8 cellular contexts compared by ENCODE assay signal in genomic region chr1:173868266-173869107, GRCh38. TPM values are rescaled to one million over a fixed set of nuclear protein-coding genes. Genes with fewer than 3 reads are reported as not detected.
DNase-seq lines count a peak whose midpoint lies in the region; ATAC-seq and TF ChIP-seq lines count a peak whose summit lies in the region.

ZBTB37 (plus strand) TSS chr1:173868380; CDS start chr1:173870226, 1,846 bp downstream.

- H3K27ac ChIP-seq in CD8-positive, alpha-beta T cell (ENCODE audit: low read depth, low read length), result peak within 1 kb of the TSS; percentile 75

- H3K4me1 ChIP-seq in CD8-positive, alpha-beta T cell (ENCODE audit: insufficient read depth, low read length), result peaks cover 65% of the 10 kb centered on the region
- H3K4me1 ChIP-seq in endocrine pancreas (ENCODE audit: control insufficient read depth, insufficient read depth, low read length), result peaks cover 10% of the 10 kb centered on the region
- H3K4me1 ChIP-seq in mucosa of descending colon (ENCODE audit: low read depth), result peaks cover 12% of the 10 kb centered on the region

- peak within 1 kb of the TSS; percentile 96 for H3K27ac Mint-ChIP-seq in CD8-positive, alpha-beta T cell

- CTCF ChIA-PET in CD8-positive, alpha-beta T cell (lab: Charles Lee), result interaction anchor here (1.1 to 2.3 kb wide), 2 partner anchors 43 to 45 kb away, joined by 3 to 9 read pairs; no protein-coding TSS in a partner anchor

- H3K4me1 Mint-ChIP-seq in CD8-positive, alpha-beta T cell (ENCODE audit: low read depth), result peaks cover 76% of the 10 kb centered on the region

- ATAC-seq in CD8-positive, alpha-beta T cell, result peak; percentile 50
- ATAC-seq in GM21381 (IDR thresholded peaks at IDR 0.05; ENCODE audit: unreplicated experiment), result peak; percentile 54
- ATAC-seq in mucosa of descending colon, result peak; percentile 88

- H3K9me3 Mint-ChIP-seq in CD8-positive, alpha-beta T cell, result no peaks in the 10 kb centered on the region

- H3K4me3 Mint-ChIP-seq in CD8-positive, alpha-beta T cell, result peak within 1 kb of the TSS; percentile 95

- no peaks in the 10 kb centered on the region for H3K27me3 ChIP-seq in CD8-positive, alpha-beta T cell (ENCODE audit: insufficient read depth, low read length)
- no peaks in the 10 kb centered on the region for H3K27me3 ChIP-seq in endocrine pancreas (ENCODE audit: control insufficient read depth, insufficient read depth, low read length)

- H3K9ac ChIP-seq in endocrine pancreas (ENCODE audit: control insufficient read depth, insufficient read depth, low read length), result peak within 1 kb of the TSS; percentile 84

- H3K4me3 ChIP-seq in CD8-positive, alpha-beta T cell (ENCODE audit: low read depth, low read length), result peak within 1 kb of the TSS; percentile 74
- peak within 1 kb of the TSS; percentile 93 for H3K4me3 ChIP-seq in endocrine pancreas (ENCODE audit: control insufficient read depth, insufficient read depth, low read length)
- peak within 1 kb of the TSS; percentile 56 for H3K4me3 ChIP-seq in mucosa of descending colon

- intact Hi-C loops in CD8-positive, alpha-beta T cell (cut with DNase I, micrococcal nuclease), result loop anchor here (1.0 to 10.0 kb wide), 12 partner anchors 44 to 1336 kb away; partner anchors contain the start of genes CENPL (in 2 of the 2), DARS2 (in 2 of the 2), KLHL20 (in 2 of the 2) and PRDX6 (in 2 of the 2)
- intact Hi-C loops in mucosa of descending colon (cut with DNase I, micrococcal nuclease), result no loop called here

- DNase-seq in CD8-positive, alpha-beta T cell, result peak; percentile 74 to 92 (median 88)
- DNase-seq in HUDEP-2 (lab: John Stamatoyannopoulos, UW; ENCODE audit: unreplicated experiment in 76 of 76), result peak in 72 of 76 experiments; percentile 62 to 98 (median 90)
- DNase-seq in NOMO-1 (lab: John Stamatoyannopoulos, UW; ENCODE audit: unreplicated experiment in 2 of 2), result peak; percentile 82 to 86
- DNase-seq in activated CD8-positive, alpha-beta memory T cell treated with anti-CD3 and anti-CD28 coated beads for 48 hours (ENCODE audit: low read depth in 2 of 3, low spot score in 2 of 3), result peak; percentile 85 to 94 (median 91)
- DNase-seq in mucosa of descending colon, result peak; percentile 97 to 98 (median 98)
- DNase-seq in stimulated activated CD8-positive, alpha-beta memory T cell treated with anti-CD3 and anti-CD28 coated beads, Interleukin-4, amount 100 ng/mL, for 1 hour (ENCODE audit: low read depth in 2 of 2, low spot score in 1 of 2), result peak; percentile 75 to 87

- peaks cover 69% of the 10 kb centered on the region for H3K36me3 Mint-ChIP-seq in CD8-positive, alpha-beta T cell

- peaks cover 24% of the 10 kb centered on the region for H3K36me3 ChIP-seq in CD8-positive, alpha-beta T cell (ENCODE audit: insufficient read depth, low read length)
- H3K36me3 ChIP-seq in endocrine pancreas (ENCODE audit: control insufficient read depth, insufficient read depth, low read length) (no peaks in the 10 kb centered on the region), mucosa of descending colon (ENCODE audit: low read depth) (no peaks in the 10 kb centered on the region)

- no peak for TF ChIP-seq CTCF in CD8-positive, alpha-beta T cell (IDR thresholded peaks at IDR 0.05)
- TF ChIP-seq CTCF in mucosa of descending colon (IDR thresholded peaks at IDR 0.05), result no peak

- no peaks in the 10 kb centered on the region for H3K9me3 ChIP-seq in CD8-positive, alpha-beta T cell (ENCODE audit: low read length)
- H3K9me3 ChIP-seq in endocrine pancreas (ENCODE audit: control insufficient read depth, low read length), result no peaks in the 10 kb centered on the region
- no peaks in the 10 kb centered on the region for H3K9me3 ChIP-seq in mucosa of descending colon

- POLR2A ChIA-PET in CD8-positive, alpha-beta T cell (lab: Charles Lee), result interaction anchor here (0.6 to 3.3 kb wide), 17 partner anchors 11 to 1131 kb away, joined by 3 to 24 read pairs (median 5); partner anchors contain the start of genes CACYBP, CENPL, DARS2 and KLHL20

- H3K27me3 Mint-ChIP-seq in CD8-positive, alpha-beta T cell (ENCODE audit: low read depth), result no peaks in the 10 kb centered on the region

RNA-seq across cellular contexts. Expression of gene ZBTB37, which starts in this region (rescaled TPM):
- 10 to 100 TPM in 1 of 2 experiments, 1 to 10 TPM in 1; 8.8 to 10.4 TPM for total RNA-seq in CD8-positive, alpha-beta T cell
- total RNA-seq in mucosa of descending colon, result 10 to 100 TPM in 2 of 3 donors, 1 to 10 TPM in 1; 9.3 to 13.2 (median 12.0) TPM

Comparison
In these comparisons a context has a peak if more than half of its experiments do, and no peak if none do; other contexts are left out.
1. Peak in every context shown above with its lines: DNase-seq, ATAC-seq, H3K4me3 ChIP-seq and H3K27ac ChIP-seq.
2. intact Hi-C loops: an anchor here in CD8-positive, alpha-beta T cell (1.0 to 10.0 kb wide); none called in mucosa of descending colon.